In genomic region chr10:60800918-60801317, GRCh38 we compare ENCODE assay signal across 1 cellular context.
TF ChIP-seq lines count a peak whose summit lies in the region.

No MANE protein-coding gene starts in this region.

TF ChIP-seq in GM23338, 12 proteins besides CTCF, POLR2A, EP300 and RAD21 (continued from another document):
- TF ChIP-seq ETS1 (IDR thresholded peaks at IDR 0.05) (no peak), NANOG (IDR thresholded peaks at IDR 0.05; ENCODE audit: borderline replicate concordance) (no peak), JUNB (IDR thresholded peaks at IDR 0.05; ENCODE audit: unreplicated experiment) (no peak), STAT1 (IDR thresholded peaks at IDR 0.05; ENCODE audit: unreplicated experiment) (no peak), ZNF331 (CRISPR knock-in tag; IDR thresholded peaks at IDR 0.05; ENCODE audit: low read depth) (no peak)
- TF ChIP-seq, protein P1, sequence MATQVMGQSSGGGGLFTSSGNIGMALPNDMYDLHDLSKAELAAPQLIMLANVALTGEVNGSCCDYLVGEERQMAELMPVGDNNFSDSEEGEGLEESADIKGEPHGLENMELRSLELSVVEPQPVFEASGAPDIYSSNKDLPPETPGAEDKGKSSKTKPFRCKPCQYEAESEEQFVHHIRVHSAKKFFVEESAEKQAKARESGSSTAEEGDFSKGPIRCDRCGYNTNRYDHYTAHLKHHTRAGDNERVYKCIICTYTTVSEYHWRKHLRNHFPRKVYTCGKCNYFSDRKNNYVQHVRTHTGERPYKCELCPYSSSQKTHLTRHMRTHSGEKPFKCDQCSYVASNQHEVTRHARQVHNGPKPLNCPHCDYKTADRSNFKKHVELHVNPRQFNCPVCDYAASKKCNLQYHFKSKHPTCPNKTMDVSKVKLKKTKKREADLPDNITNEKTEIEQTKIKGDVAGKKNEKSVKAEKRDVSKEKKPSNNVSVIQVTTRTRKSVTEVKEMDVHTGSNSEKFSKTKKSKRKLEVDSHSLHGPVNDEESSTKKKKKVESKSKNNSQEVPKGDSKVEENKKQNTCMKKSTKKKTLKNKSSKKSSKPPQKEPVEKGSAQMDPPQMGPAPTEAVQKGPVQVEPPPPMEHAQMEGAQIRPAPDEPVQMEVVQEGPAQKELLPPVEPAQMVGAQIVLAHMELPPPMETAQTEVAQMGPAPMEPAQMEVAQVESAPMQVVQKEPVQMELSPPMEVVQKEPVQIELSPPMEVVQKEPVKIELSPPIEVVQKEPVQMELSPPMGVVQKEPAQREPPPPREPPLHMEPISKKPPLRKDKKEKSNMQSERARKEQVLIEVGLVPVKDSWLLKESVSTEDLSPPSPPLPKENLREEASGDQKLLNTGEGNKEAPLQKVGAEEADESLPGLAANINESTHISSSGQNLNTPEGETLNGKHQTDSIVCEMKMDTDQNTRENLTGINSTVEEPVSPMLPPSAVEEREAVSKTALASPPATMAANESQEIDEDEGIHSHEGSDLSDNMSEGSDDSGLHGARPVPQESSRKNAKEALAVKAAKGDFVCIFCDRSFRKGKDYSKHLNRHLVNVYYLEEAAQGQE (IDR thresholded peaks at IDR 0.05; ENCODE audit: unreplicated experiment), result no peak
